Comparison of ENCODE assay signal across 2 cellular contexts in genomic region chr11:12158926-12159325, GRCh38.
TF ChIP-seq lines count a peak whose summit lies in the region.

No MANE protein-coding gene starts in this region.

TF ChIP-seq in SK-N-SH, 30 proteins besides CTCF, POLR2A, EP300 and RAD21 (continued from another document):
- no peak for TF ChIP-seq YY1 (IDR thresholded peaks at IDR 0.05; ENCODE audit: low read depth)
- TF ChIP-seq TAF1 (IDR thresholded peaks at IDR 0.05; ENCODE audit: borderline replicate concordance, low read depth, low read length), result no peak
- TF ChIP-seq PBX3 (IDR thresholded peaks at IDR 0.05), result no peak
- TF ChIP-seq SIN3A (IDR thresholded peaks at IDR 0.05; ENCODE audit: borderline replicate concordance, low read depth, low read length), result no peak
- TF ChIP-seq GABPA (IDR thresholded peaks at IDR 0.05; ENCODE audit: low read depth), result no peak
- no peak for TF ChIP-seq TEAD4 (IDR thresholded peaks at IDR 0.05; ENCODE audit: borderline replicate concordance, insufficient read depth)
- TF ChIP-seq RCOR1 (IDR thresholded peaks at IDR 0.05; ENCODE audit: low read length), result no peak
- no peak for TF ChIP-seq NRF1 (IDR thresholded peaks at IDR 0.05; ENCODE audit: low read depth, low read length)
- no peak for TF ChIP-seq MAX (IDR thresholded peaks at IDR 0.05; ENCODE audit: low read depth)
TF ChIP-seq in SK-N-SH: peak in this region for 0.

TF ChIP-seq in SK-N-SH treated with all-trans-retinoic acid at 6 μM for 48 hours, 23 proteins besides CTCF, POLR2A, EP300 and RAD21 (continued from another document):
- TF ChIP-seq POU6F1 (CRISPR knock-in tag; IDR thresholded peaks at IDR 0.05; ENCODE audit: borderline replicate concordance, low read depth), result no peak
- TF ChIP-seq PATZ1 (CRISPR knock-in tag; IDR thresholded peaks at IDR 0.05; ENCODE audit: borderline replicate concordance), result no peak
- TF ChIP-seq RARB (CRISPR knock-in tag; IDR thresholded peaks at IDR 0.05), result no peak
